In genomic region chr3:18426597-18426996, GRCh38 we compare ENCODE assay signal across 2 cellular contexts.
TF ChIP-seq lines count a peak whose summit lies in the region.

No MANE protein-coding gene starts in this region.

TF ChIP-seq in HEK293, 187 proteins besides CTCF, POLR2A, EP300 and RAD21 (continued from another document):
- peak; percentile 98 for TF ChIP-seq PRDM6 (tag by site-specific recombination; IDR thresholded peaks at IDR 0.05)
- TF ChIP-seq ZBTB21 (tag by site-specific recombination; IDR thresholded peaks at IDR 0.05), result no peak
- no peak for TF ChIP-seq ZNF133 (tag by site-specific recombination; IDR thresholded peaks at IDR 0.05)

TF ChIP-seq in neural cell, 6 proteins besides CTCF, POLR2A, EP300 and RAD21 (continued from another document):
- no peak for TF ChIP-seq REST (IDR thresholded peaks at IDR 0.05; ENCODE audit: borderline replicate concordance)
